ENCODE assay signal across 8 cellular contexts in the genomic region with DNA sequence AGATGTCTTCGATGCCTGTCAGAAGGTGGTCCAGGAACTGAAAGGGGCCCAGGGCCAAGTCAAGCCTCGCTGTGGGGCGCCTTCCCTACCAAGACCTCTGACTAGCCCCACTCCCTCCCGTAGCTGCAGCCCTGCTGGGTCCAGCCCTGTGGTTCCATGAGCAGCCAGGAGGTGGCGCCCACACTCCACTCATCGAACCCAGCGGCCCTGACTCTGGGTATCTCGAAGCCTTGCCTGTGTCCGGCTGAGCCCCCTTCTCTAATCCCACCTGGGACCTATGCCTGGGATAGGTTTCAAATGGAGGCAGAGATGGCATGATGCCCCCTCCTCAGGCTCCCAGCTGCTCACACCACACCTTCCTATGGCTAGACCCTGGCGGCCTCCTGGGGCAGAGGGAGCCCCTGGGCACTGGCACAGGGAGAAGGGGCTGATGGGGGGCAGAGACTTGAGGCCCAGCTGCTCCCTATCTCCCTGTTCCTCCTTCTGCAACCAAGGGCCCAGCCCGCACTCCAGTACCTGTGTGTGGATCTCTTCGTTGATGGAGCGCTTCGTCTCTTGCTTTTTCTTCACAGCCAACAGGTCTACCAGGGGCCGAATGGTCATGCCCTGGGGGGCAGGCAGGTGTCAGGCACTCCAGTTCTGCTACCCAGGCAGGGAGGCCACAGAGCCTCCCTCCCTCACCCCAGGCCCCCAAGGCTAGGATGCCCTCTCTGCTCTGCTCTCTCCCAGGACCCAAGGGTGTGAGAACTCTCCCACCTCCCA. TPM values are rescaled to one million over a fixed set of nuclear protein-coding genes. Genes with fewer than 3 reads are reported as not detected.
A peak's percentile ranks its signal among the peaks of the same experiment; 100 is the strongest.
DNase-seq lines count a peak whose midpoint lies in the region; ATAC-seq and TF ChIP-seq lines count a peak whose summit lies in the region.

No MANE protein-coding gene starts in this region.

- intact Hi-C loops in natural killer cell (cut with micrococcal nuclease): loop anchor here (1.0 to 5.0 kb wide), 3 partner anchors 95 to 294 kb away; no protein-coding TSS in a partner anchor

- no peaks in the 10 kb centered on the region for H3K27me3 Mint-ChIP-seq in natural killer cell (ENCODE audit: low read depth in 2 of 2)

- peak; percentile 83 to 84 (median 83) for ATAC-seq in natural killer cell
- ATAC-seq in HG03439 (IDR thresholded peaks at IDR 0.05; ENCODE audit: unreplicated experiment): no peak

- no peaks in the 10 kb centered on the region for H3K36me3 Mint-ChIP-seq in natural killer cell

- H3K4me3 ChIP-seq in epithelial cell of esophagus (ENCODE audit: low read length): no peak overlapping the region

- no peak overlapping the region for H3K4me3 Mint-ChIP-seq in natural killer cell

- no peaks in the 10 kb centered on the region for H3K9me3 Mint-ChIP-seq in natural killer cell

- peak overlapping the region; percentile 41 to 72 for H3K27ac Mint-ChIP-seq in natural killer cell

- DNase-seq in Ammon's horn (ENCODE audit: low spot score) (peak; percentile 80), GM20000 (ENCODE audit: low spot score) (peak; percentile 88), NOMO-1 (lab: John Stamatoyannopoulos, UW; ENCODE audit: unreplicated experiment in 2 of 2) (peak; percentile 22 to 35), epithelial cell of esophagus (ENCODE audit: low read depth) (peak; percentile 59), natural killer cell (peak; percentile 83)
- peak; percentile 82 for DNase-seq in activated CD8-positive, alpha-beta memory T cell treated with anti-CD3 and anti-CD28 coated beads, Interleukin-2, amount 50 U/mL, for 4 hours
- peak; percentile 29 to 82 (median 70) for DNase-seq in stimulated activated naive CD4-positive, alpha-beta T cell (lab: John Stamatoyannopoulos, UW)

- TF ChIP-seq CTCF in GM20000 (IDR thresholded peaks at IDR 0.05; ENCODE audit: extremely low read depth, missing control alignments): peak; percentile 94
- peak; percentile 96 for TF ChIP-seq CTCF in epithelial cell of esophagus (IDR thresholded peaks at IDR 0.05; ENCODE audit: insufficient read depth, low read depth, low read length, missing control alignments)
- TF ChIP-seq CTCF in natural killer cell (IDR thresholded peaks at IDR 0.05): peak; percentile 91

- H3K4me1 Mint-ChIP-seq in natural killer cell: peaks cover 9 to 37% of the 10 kb centered on the region in 2 donors

RNA-seq across cellular contexts. Expression of gene SLC9A1, which starts 52.0 kb away (rescaled TPM):
- 10 to 100 TPM; 26.5 to 37.4 (median 29.4) TPM for total RNA-seq in natural killer cell

Comparison
In these comparisons a context has a peak if more than half of its experiments do, and no peak if none do; other contexts are left out.
1. DNase-seq: peak in every context shown above with its lines; median percentile 88 in GM20000; 83 in natural killer cell; 82 in activated CD8-positive, alpha-beta memory T cell treated with anti-CD3 and anti-CD28 coated beads, Interleukin-2, amount 50 U/mL, for 4 hours; 80 in Ammon's horn; 70 in stimulated activated naive CD4-positive, alpha-beta T cell; 59 in epithelial cell of esophagus; 28 in NOMO-1.